In the genomic region with DNA sequence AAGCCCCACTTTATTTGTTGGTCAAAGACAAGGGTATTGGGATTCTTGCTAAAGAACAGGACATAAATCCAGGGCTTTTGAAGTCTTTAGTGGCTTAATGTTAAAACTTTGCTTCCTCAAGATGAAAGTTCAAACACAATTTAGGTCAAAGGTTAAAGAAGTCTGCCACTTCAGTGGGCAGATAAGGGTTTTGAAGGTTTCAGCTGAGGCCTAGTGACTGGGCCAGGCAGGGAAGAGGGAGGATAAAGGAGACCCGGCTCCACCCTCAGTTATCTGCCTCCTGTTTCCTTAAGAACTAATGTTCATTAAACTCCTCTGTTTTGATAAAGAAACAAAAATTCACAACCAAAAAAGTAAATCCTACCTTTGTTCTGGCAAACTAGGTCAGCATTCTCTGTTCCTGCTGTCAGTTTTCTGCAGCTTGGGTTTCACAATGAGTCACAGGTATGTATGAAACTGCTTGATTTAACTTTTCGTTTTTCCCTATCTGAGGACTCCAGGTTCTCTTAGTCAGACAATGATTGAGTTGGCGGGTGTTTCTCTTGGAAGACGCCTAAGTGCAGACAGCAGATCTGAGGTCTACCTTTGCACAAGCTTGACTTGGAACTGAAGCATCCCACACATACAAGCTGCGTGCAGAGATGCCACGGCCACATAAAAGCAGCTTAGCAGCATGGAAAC, we compare ENCODE assay signal across 10 cellular contexts.
DNase-seq lines count a peak whose midpoint lies in the region; ATAC-seq and TF ChIP-seq lines count a peak whose summit lies in the region.
"Had no signal": no experiment of that assay in that cellular context is flagged by ENCODE, and none has a peak within 500 bp of the region (broad histone marks: within the 10 kb centered on the region; RNA-seq: fewer than 3 reads in every experiment).

No MANE protein-coding gene starts in this region.

- no peaks in the 10 kb centered on the region for H3K9me3 ChIP-seq in breast epithelium
- no peaks in the 10 kb centered on the region for H3K9me3 ChIP-seq in prostate gland
- H3K9me3 ChIP-seq in osteoblast (ENCODE audit: low read depth, low read length), result no peaks in the 10 kb centered on the region
- H3K9me3 ChIP-seq: BLaER1 treated with 17β-estradiol and CSF1 and Interleukin-3, amounts not matched to agents 10 nM and 100 nM; thyroid gland had no signal

- no peaks in the 10 kb centered on the region for H3K36me3 Mint-ChIP-seq in MCF 10A (ENCODE audit: insufficient read depth, unreplicated experiment)
- H3K36me3 Mint-ChIP-seq in activated T-cell treated with anti-CD3 and anti-CD28 coated beads, Interleukin-2, amount 50 U/mL, for 4 hours (ENCODE audit: insufficient read depth), result no peaks in the 10 kb centered on the region

- no TSS peak for BruUV-seq in MCF 10A (replicated peaks; lab: Mats Ljungman, UMichigan)

- no peak overlapping the region for H3K4me3 Mint-ChIP-seq in MCF 10A (ENCODE audit: unreplicated experiment)
- H3K4me3 Mint-ChIP-seq in activated T-cell treated with anti-CD3 and anti-CD28 coated beads, Interleukin-2, amount 50 U/mL, for 4 hours, result no peak overlapping the region

- no peaks in the 10 kb centered on the region for H3K4me1 Mint-ChIP-seq in MCF 10A (ENCODE audit: insufficient read depth, unreplicated experiment)
- peaks cover 20% of the 10 kb centered on the region for H3K4me1 Mint-ChIP-seq in activated T-cell treated with anti-CD3 and anti-CD28 coated beads, Interleukin-2, amount 50 U/mL, for 4 hours (ENCODE audit: low read depth)

- POLR2A ChIA-PET in MCF 10A (lab: Yijun Ruan, JAX), result interaction anchor here (1.1 kb wide), 1 partner anchor 9 kb away, joined by 3 read pairs; no protein-coding TSS in a partner anchor

- peak; percentile 59 for DNase-seq in MCF 10A (ENCODE audit: unreplicated experiment)
- no peak for DNase-seq in breast epithelium (ENCODE audit: low spot score in 2 of 2)
- DNase-seq in activated T-cell treated with anti-CD3 and anti-CD28 coated beads, Interleukin-2, amount 50 U/mL, for 4 hours, result no peak
- DNase-seq in stimulated activated CD4-positive, alpha-beta T cell treated with anti-CD3 and anti-CD28 coated beads, Interleukin-12 subunit alpha, Interleukin-12 subunit beta, amount 100 ng/mL, for 24 hours (ENCODE audit: low read depth in 2 of 2), result peak; percentile 16 to 31
- no peak for DNase-seq in midbrain (lab: John Stamatoyannopoulos, UW)
- DNase-seq in prostate gland (ENCODE audit: low spot score), result no peak
- DNase-seq in osteoblast (ENCODE audit: insufficient read length, low spot score, missing footprints), result no peak

- H3K4me1 ChIP-seq in breast epithelium (no peaks in the 10 kb centered on the region), prostate gland (replicated peaks) (no peaks in the 10 kb centered on the region), osteoblast (ENCODE audit: insufficient read depth, low read length) (no peaks in the 10 kb centered on the region)
- H3K4me1 ChIP-seq: BLaER1 treated with 17β-estradiol and CSF1 and Interleukin-3, amounts not matched to agents 10 nM and 100 nM had no signal

- no peak overlapping the region for H2AFZ ChIP-seq in osteoblast (ENCODE audit: low read length)

- WGBS in prostate gland, result 66% methylated on average over 6 of the region's 6 CpGs

- TF ChIP-seq POLR2A in breast epithelium (IDR thresholded peaks at IDR 0.05), result no peak
- TF ChIP-seq POLR2A in prostate gland (IDR thresholded peaks at IDR 0.05), result no peak

- CTCF ChIA-PET in MCF 10A (lab: Yijun Ruan, JAX), result no interaction called here

- no peak overlapping the region for H3K4me2 ChIP-seq in osteoblast (ENCODE audit: insufficient read depth, low read length)
- H3K4me2 ChIP-seq: BLaER1 treated with 17β-estradiol and CSF1 and Interleukin-3, amounts not matched to agents 10 nM and 100 nM had no signal

- no peaks in the 10 kb centered on the region for H4K20me1 ChIP-seq in osteoblast (ENCODE audit: insufficient read depth, low read length)
- H4K20me1 ChIP-seq: BLaER1 treated with 17β-estradiol and CSF1 and Interleukin-3, amounts not matched to agents 10 nM and 100 nM had no signal

- H3K27me3 ChIP-seq in breast epithelium (no peaks in the 10 kb centered on the region), prostate gland (replicated peaks; ENCODE audit: insufficient read depth) (no peaks in the 10 kb centered on the region), osteoblast (ENCODE audit: insufficient read depth, low read length) (no peaks in the 10 kb centered on the region)
- H3K27me3 ChIP-seq: BLaER1 treated with 17β-estradiol and CSF1 and Interleukin-3, amounts not matched to agents 10 nM and 100 nM; thyroid gland had no signal

- ATAC-seq in HG03066 (IDR thresholded peaks at IDR 0.05; ENCODE audit: low read depth, unreplicated experiment), result peak; percentile 85
- ATAC-seq in activated T-cell treated with anti-CD3 and anti-CD28 coated beads, Interleukin-2, amount 50 U/mL, for 4 hours, result peak; percentile 92

- H3K36me3 ChIP-seq in breast epithelium, result no peaks in the 10 kb centered on the region
- no peaks in the 10 kb centered on the region for H3K36me3 ChIP-seq in prostate gland
- H3K36me3 ChIP-seq in osteoblast (ENCODE audit: insufficient read depth, low read length), result no peaks in the 10 kb centered on the region
- H3K36me3 ChIP-seq: BLaER1 treated with 17β-estradiol and CSF1 and Interleukin-3, amounts not matched to agents 10 nM and 100 nM; thyroid gland had no signal

- H3K27ac ChIP-seq in breast epithelium, result no peak overlapping the region
- no peak overlapping the region for H3K27ac ChIP-seq in prostate gland
- no peak overlapping the region for H3K27ac ChIP-seq in osteoblast (ENCODE audit: low read depth, low read length)
- H3K27ac ChIP-seq: BLaER1 treated with 17β-estradiol and CSF1 and Interleukin-3, amounts not matched to agents 10 nM and 100 nM; thyroid gland had no signal

- H3K27me3 Mint-ChIP-seq in MCF 10A (ENCODE audit: insufficient read depth, unreplicated experiment), result peaks cover 29% of the 10 kb centered on the region
- H3K27me3 Mint-ChIP-seq in activated T-cell treated with anti-CD3 and anti-CD28 coated beads, Interleukin-2, amount 50 U/mL, for 4 hours (ENCODE audit: low read depth), result peaks cover 3% of the 10 kb centered on the region

- intact Hi-C loops in MCF 10A (cut with micrococcal nuclease) (loop anchor here (10.0 kb wide), 2 partner anchors 396 to 506 kb away; no protein-coding TSS in a partner anchor), breast epithelium (cut with DNase I; ENCODE audit: low total_unique reads) (no loop called here), prostate gland (cut with DNase I) (no loop called here)

- no peaks in the 10 kb centered on the region for H3K9me3 Mint-ChIP-seq in MCF 10A (ENCODE audit: unreplicated experiment)
- H3K9me3 Mint-ChIP-seq in activated T-cell treated with anti-CD3 and anti-CD28 coated beads, Interleukin-2, amount 50 U/mL, for 4 hours, result no peaks in the 10 kb centered on the region

- TF ChIP-seq CTCF in MCF 10A (IDR thresholded peaks at IDR 0.05; ENCODE audit: unreplicated experiment) (no peak), breast epithelium (IDR thresholded peaks at IDR 0.05) (no peak), prostate gland (IDR thresholded peaks at IDR 0.05) (no peak), osteoblast (IDR thresholded peaks at IDR 0.05; ENCODE audit: extremely low read depth, low read depth, low read length) (no peak)

- H3K27ac Mint-ChIP-seq in MCF 10A (ENCODE audit: low read depth, unreplicated experiment), result no peak overlapping the region

- H3K4me3 ChIP-seq in breast epithelium, result no peak overlapping the region
- no peak overlapping the region for H3K4me3 ChIP-seq in prostate gland
- H3K4me3 ChIP-seq in osteoblast (ENCODE audit: insufficient read depth, low read length), result no peak overlapping the region
- H3K4me3 ChIP-seq: BLaER1 treated with 17β-estradiol and CSF1 and Interleukin-3, amounts not matched to agents 10 nM and 100 nM; thyroid gland had no signal

- H3K79me2 ChIP-seq in osteoblast (ENCODE audit: insufficient read depth, low read length), result no peaks in the 10 kb centered on the region

Comparison
In these comparisons a context has a peak if more than half of its experiments do, and no peak if none do; other contexts are left out.
1. DNase-seq: peak in MCF 10A (single experiment) and stimulated activated CD4-positive, alpha-beta T cell treated with anti-CD3 and anti-CD28 coated beads, Interleukin-12 subunit alpha, Interleukin-12 subunit beta, amount 100 ng/mL, for 24 hours (2 of 2); none in breast epithelium (0 of 2), activated T-cell treated with anti-CD3 and anti-CD28 coated beads, Interleukin-2, amount 50 U/mL, for 4 hours (single experiment), midbrain (single experiment), prostate gland (single experiment) and osteoblast (single experiment).